In the genomic region with DNA sequence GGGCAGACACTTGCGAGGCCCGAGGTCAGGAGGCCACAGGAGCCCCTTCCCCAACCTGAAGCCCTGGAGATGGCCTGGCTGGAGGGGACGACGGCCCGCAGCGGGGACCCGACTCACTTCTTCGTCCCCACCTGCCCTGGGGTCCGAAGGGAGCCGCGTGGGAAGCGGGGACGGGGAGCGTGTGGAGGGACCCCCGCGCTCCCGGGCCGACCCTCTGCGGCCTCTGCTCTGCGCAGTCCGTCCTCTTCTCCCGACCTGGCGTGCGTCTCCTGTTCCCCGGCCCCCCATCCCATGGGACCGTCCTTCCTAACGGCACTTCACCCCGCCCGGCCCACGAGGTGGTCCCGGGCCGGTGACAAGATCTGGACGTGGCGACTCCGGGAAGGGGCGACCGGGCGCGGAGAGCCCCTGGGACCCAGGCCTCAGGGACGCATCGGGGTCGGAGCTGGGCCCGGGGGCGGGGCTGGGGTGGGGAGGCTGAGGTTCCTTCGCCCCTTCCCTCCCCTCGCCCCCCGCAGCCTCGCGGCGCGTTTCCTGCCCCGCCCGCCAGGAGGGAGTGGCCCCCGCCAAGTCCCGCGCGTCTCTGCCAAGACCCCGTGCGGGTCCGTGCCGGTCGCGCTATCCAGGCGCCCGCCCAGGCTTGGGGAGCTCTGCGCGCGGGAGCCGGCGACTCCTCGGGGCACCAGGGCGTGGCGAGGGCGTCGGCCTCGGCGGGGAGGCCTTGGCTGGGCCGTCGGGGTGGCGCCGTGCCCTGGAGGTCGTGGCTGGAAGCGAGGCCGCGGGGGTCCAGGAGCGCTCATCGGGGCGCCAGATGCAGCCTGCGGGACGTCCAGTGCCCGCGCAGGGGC, we compare ENCODE assay signal across 1 cellular context.
TF ChIP-seq lines count a peak whose summit lies in the region.

No MANE protein-coding gene starts in this region.

TF ChIP-seq in HepG2, 621 proteins besides CTCF, POLR2A, EP300 and RAD21 (continued from another document):
- TF ChIP-seq, protein P1, sequence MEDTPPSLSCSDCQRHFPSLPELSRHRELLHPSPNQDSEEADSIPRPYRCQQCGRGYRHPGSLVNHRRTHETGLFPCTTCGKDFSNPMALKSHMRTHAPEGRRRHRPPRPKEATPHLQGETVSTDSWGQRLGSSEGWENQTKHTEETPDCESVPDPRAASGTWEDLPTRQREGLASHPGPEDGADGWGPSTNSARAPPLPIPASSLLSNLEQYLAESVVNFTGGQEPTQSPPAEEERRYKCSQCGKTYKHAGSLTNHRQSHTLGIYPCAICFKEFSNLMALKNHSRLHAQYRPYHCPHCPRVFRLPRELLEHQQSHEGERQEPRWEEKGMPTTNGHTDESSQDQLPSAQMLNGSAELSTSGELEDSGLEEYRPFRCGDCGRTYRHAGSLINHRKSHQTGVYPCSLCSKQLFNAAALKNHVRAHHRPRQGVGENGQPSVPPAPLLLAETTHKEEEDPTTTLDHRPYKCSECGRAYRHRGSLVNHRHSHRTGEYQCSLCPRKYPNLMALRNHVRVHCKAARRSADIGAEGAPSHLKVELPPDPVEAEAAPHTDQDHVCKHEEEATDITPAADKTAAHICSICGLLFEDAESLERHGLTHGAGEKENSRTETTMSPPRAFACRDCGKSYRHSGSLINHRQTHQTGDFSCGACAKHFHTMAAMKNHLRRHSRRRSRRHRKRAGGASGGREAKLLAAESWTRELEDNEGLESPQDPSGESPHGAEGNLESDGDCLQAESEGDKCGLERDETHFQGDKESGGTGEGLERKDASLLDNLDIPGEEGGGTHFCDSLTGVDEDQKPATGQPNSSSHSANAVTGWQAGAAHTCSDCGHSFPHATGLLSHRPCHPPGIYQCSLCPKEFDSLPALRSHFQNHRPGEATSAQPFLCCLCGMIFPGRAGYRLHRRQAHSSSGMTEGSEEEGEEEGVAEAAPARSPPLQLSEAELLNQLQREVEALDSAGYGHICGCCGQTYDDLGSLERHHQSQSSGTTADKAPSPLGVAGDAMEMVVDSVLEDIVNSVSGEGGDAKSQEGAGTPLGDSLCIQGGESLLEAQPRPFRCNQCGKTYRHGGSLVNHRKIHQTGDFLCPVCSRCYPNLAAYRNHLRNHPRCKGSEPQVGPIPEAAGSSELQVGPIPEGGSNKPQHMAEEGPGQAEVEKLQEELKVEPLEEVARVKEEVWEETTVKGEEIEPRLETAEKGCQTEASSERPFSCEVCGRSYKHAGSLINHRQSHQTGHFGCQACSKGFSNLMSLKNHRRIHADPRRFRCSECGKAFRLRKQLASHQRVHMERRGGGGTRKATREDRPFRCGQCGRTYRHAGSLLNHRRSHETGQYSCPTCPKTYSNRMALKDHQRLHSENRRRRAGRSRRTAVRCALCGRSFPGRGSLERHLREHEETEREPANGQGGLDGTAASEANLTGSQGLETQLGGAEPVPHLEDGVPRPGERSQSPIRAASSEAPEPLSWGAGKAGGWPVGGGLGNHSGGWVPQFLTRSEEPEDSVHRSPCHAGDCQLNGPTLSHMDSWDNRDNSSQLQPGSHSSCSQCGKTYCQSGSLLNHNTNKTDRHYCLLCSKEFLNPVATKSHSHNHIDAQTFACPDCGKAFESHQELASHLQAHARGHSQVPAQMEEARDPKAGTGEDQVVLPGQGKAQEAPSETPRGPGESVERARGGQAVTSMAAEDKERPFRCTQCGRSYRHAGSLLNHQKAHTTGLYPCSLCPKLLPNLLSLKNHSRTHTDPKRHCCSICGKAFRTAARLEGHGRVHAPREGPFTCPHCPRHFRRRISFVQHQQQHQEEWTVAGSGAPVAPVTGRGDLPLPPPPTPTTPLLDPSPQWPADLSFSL (CRISPR knock-in tag; IDR thresholded peaks at IDR 0.05), result no peak
- TF ChIP-seq, protein P2, sequence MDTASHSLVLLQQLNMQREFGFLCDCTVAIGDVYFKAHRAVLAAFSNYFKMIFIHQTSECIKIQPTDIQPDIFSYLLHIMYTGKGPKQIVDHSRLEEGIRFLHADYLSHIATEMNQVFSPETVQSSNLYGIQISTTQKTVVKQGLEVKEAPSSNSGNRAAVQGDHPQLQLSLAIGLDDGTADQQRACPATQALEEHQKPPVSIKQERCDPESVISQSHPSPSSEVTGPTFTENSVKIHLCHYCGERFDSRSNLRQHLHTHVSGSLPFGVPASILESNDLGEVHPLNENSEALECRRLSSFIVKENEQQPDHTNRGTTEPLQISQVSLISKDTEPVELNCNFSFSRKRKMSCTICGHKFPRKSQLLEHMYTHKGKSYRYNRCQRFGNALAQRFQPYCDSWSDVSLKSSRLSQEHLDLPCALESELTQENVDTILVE (CRISPR knock-in tag; IDR thresholded peaks at IDR 0.05), result no peak
- TF ChIP-seq ZC3H4 (CRISPR knock-in tag; IDR thresholded peaks at IDR 0.05; ENCODE audit: borderline replicate concordance) (no peak), NRL (CRISPR knock-in tag; IDR thresholded peaks at IDR 0.05; ENCODE audit: borderline replicate concordance) (no peak), ZNF160 (CRISPR knock-in tag; IDR thresholded peaks at IDR 0.05) (no peak), RFX5 (IDR thresholded peaks at IDR 0.05; ENCODE audit: low read depth, low read length) (no peak), NCOA5 (CRISPR knock-in tag; IDR thresholded peaks at IDR 0.05) (no peak), POLR2AphosphoS5 (IDR thresholded peaks at IDR 0.05; ENCODE audit: low read depth, low read length) (no peak), GZF1 (CRISPR knock-in tag; IDR thresholded peaks at IDR 0.05) (no peak)
- TF ChIP-seq, protein P3, sequence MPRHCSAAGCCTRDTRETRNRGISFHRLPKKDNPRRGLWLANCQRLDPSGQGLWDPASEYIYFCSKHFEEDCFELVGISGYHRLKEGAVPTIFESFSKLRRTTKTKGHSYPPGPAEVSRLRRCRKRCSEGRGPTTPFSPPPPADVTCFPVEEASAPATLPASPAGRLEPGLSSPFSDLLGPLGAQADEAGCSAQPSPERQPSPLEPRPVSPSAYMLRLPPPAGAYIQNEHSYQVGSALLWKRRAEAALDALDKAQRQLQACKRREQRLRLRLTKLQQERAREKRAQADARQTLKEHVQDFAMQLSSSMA (CRISPR knock-in tag; IDR thresholded peaks at IDR 0.05), result no peak
